Comparison of ENCODE assay signal across 23 cellular contexts in the genomic region with DNA sequence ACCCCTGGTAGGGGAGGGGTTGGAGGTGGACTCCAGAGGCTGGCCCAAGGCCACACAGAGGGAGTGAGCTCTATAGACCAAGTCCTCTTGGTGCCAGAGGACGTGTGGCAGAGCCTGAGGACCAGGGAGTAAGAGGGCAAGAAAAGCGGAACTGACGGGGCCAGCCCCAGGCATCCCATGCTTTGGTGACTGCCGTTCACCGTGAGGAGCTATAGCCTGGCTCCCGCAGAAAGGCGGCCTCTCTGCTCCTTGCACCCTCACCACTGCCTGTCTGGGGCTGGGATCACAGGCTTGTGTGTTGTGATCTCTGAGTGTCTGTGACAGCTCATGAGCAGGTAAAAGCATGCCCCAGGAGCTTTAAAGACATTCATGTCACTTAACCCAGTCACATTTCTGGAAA.
"Had no signal": no experiment of that assay in that cellular context is flagged by ENCODE, and none has a peak within 500 bp of the region (broad histone marks: within the 10 kb centered on the region; RNA-seq: fewer than 3 reads in every experiment).

No MANE protein-coding gene starts in this region.

- H3K4me1 ChIP-seq: lower lobe of right lung, right lobe of liver, testis, transverse colon had no signal

- H3K27ac ChIP-seq: brain microvascular endothelial cell, coronary artery, esophagus squamous epithelium, lower lobe of right lung, right lobe of liver, testis, transverse colon, WERI-Rb-1 had no signal

- H3K36me3 Mint-ChIP-seq: activated naive CD4-positive, alpha-beta T cell treated with anti-CD3 and anti-CD28 coated beads, Interleukin-2, amount 10 ng/mL, durations not matched to agents 7 days and 5 days; natural killer cell treated with Interleukin-12 subunit alpha and Interleukin-12 subunit beta and Interleukin-15 and Interleukin-18, amount 100 ng/mL, for 72 hours had no signal

- H3K36me3 ChIP-seq: brain microvascular endothelial cell, esophagus squamous epithelium, lower lobe of right lung, right lobe of liver, transverse colon, WERI-Rb-1 had no signal

- H3K27me3 ChIP-seq: brain microvascular endothelial cell, esophagus squamous epithelium, right lobe of liver, testis, transverse colon had no signal

- H3K4me3 ChIP-seq: coronary artery, esophagus squamous epithelium, lower lobe of right lung, right lobe of liver, testis, transverse colon had no signal

- H3K4me1 Mint-ChIP-seq: activated CD4-positive, alpha-beta memory T cell treated with anti-CD3 and anti-CD28 coated beads, Interleukin-2, amount 10 ng/mL, durations not matched to agents 7 days and 5 days; activated naive CD4-positive, alpha-beta T cell treated with anti-CD3 and anti-CD28 coated beads, Interleukin-2, amount 10 ng/mL, durations not matched to agents 7 days and 5 days had no signal

- H3K9me3 ChIP-seq: esophagus squamous epithelium, lower lobe of right lung, right lobe of liver, testis, transverse colon had no signal

- H3K27ac Mint-ChIP-seq: activated CD4-positive, alpha-beta memory T cell treated with anti-CD3 and anti-CD28 coated beads, Interleukin-2, amount 10 ng/mL, durations not matched to agents 7 days and 5 days; activated naive CD4-positive, alpha-beta T cell treated with anti-CD3 and anti-CD28 coated beads, Interleukin-2, amount 10 ng/mL, durations not matched to agents 7 days and 5 days; activated T-cell treated with anti-CD3 and anti-CD28 coated beads, Interleukin-2, amount 50 U/mL, for 24 hours; natural killer cell treated with Interleukin-12 subunit alpha and Interleukin-12 subunit beta and Interleukin-15 and Interleukin-18, amount 100 ng/mL, for 72 hours had no signal

- DNase-seq: activated CD4-positive, alpha-beta memory T cell treated with anti-CD3 and anti-CD28 coated beads, Interleukin-2, amount 10 ng/mL, durations not matched to agents 7 days and 5 days; activated CD4-positive, alpha-beta T cell treated with anti-CD3 and anti-CD28 coated beads for 48 hours; activated CD8-positive, alpha-beta memory T cell treated with anti-CD3 and anti-CD28 coated beads, Interleukin-2, amount 50 U/mL, for 48 hours; activated gamma-delta T cell; activated naive CD4-positive, alpha-beta T cell treated with anti-CD3 and anti-CD28 coated beads, Interleukin-2, amount 10 ng/mL, durations not matched to agents 7 days and 5 days; activated T-cell treated with anti-CD3 and anti-CD28 coated beads, Interleukin-2, amount 50 U/mL, for 24 hours; amniotic stem cell; brain microvascular endothelial cell; esophagus squamous epithelium; foreskin melanocyte; kidney glomerular epithelial cell; lower lobe of right lung; mesendoderm; right lobe of liver; stimulated activated CD4-positive, alpha-beta T cell treated with anti-CD3 and anti-CD28 coated beads, Interleukin-4, amount 100 ng/mL, for 1 hour; stimulated activated naive CD8-positive, alpha-beta T cell treated with anti-CD3 and anti-CD28 coated beads, Interleukin-15, Interleukin-2, amounts not matched to agents 100 U/mL and 50 U/mL, for 24 hours; testis; transverse colon; WERI-Rb-1 had no signal

- H3K9me3 Mint-ChIP-seq: activated CD4-positive, alpha-beta memory T cell treated with anti-CD3 and anti-CD28 coated beads, Interleukin-2, amount 10 ng/mL, durations not matched to agents 7 days and 5 days; activated naive CD4-positive, alpha-beta T cell treated with anti-CD3 and anti-CD28 coated beads, Interleukin-2, amount 10 ng/mL, durations not matched to agents 7 days and 5 days; activated T-cell treated with anti-CD3 and anti-CD28 coated beads, Interleukin-2, amount 50 U/mL, for 24 hours; natural killer cell treated with Interleukin-12 subunit alpha and Interleukin-12 subunit beta and Interleukin-15 and Interleukin-18, amount 100 ng/mL, for 72 hours had no signal

- H3K4me3 Mint-ChIP-seq: activated CD4-positive, alpha-beta memory T cell treated with anti-CD3 and anti-CD28 coated beads, Interleukin-2, amount 10 ng/mL, durations not matched to agents 7 days and 5 days; activated naive CD4-positive, alpha-beta T cell treated with anti-CD3 and anti-CD28 coated beads, Interleukin-2, amount 10 ng/mL, durations not matched to agents 7 days and 5 days; activated T-cell treated with anti-CD3 and anti-CD28 coated beads, Interleukin-2, amount 50 U/mL, for 24 hours; natural killer cell treated with Interleukin-12 subunit alpha and Interleukin-12 subunit beta and Interleukin-15 and Interleukin-18, amount 100 ng/mL, for 72 hours had no signal

- ATAC-seq: activated CD4-positive, CD25-positive, alpha-beta regulatory T cell treated with anti-CD3 and anti-CD28 coated beads, Interleukin-2, amount 50 U/mL, for 24 hours; left lobe of liver; lower lobe of right lung; right lobe of liver; stimulated activated naive CD8-positive, alpha-beta T cell treated with anti-CD3 and anti-CD28 coated beads, Interleukin-15, Interleukin-2, amounts not matched to agents 100 U/mL and 50 U/mL, for 24 hours had no signal

- H3K27me3 Mint-ChIP-seq: activated CD4-positive, alpha-beta memory T cell treated with anti-CD3 and anti-CD28 coated beads, Interleukin-2, amount 10 ng/mL, durations not matched to agents 7 days and 5 days; activated naive CD4-positive, alpha-beta T cell treated with anti-CD3 and anti-CD28 coated beads, Interleukin-2, amount 10 ng/mL, durations not matched to agents 7 days and 5 days; activated T-cell treated with anti-CD3 and anti-CD28 coated beads, Interleukin-2, amount 50 U/mL, for 24 hours had no signal
